In the genomic region with DNA sequence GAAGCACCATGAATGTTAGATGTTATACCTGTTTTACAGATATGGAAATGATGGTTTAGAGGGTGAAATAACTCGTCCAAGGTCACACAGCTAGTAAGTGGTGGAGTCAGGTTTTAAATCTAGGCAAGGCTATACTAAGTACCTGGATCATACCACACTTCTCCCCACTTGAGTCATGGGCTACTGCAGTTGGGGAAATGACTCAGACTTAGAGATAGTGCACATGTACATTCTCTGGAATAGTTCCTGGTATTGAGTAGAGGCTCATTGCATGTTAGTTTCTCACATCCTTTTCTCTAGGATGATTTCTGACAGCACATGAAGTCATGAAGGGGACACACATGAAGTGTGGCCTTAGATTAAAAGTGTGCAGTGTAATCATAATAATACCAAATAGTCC, we compare ENCODE assay signal across 8 cellular contexts.
DNase-seq lines count a peak whose midpoint lies in the region; ATAC-seq, FAIRE-seq and TF ChIP-seq lines count a peak whose summit lies in the region.

No MANE protein-coding gene starts in this region.

- no peak overlapping the region for H3K27ac ChIP-seq in right atrium auricular region

- H3K4me1 ChIP-seq in right atrium auricular region: no peaks in the 10 kb centered on the region

- no peaks in the 10 kb centered on the region for H3K36me3 ChIP-seq in right atrium auricular region

- TF ChIP-seq POLR2A in GM12891 (IDR thresholded peaks at IDR 0.05; ENCODE audit: low read depth, low read length): no peak

- peak; percentile 24 for DNase-seq in GM12891 (ENCODE audit: insufficient read length, low spot score)
- DNase-seq in dermis microvascular lymphatic vessel endothelial cell (ENCODE audit: low read depth in 2 of 2): peak; percentile 12 to 88
- DNase-seq in osteocyte (ENCODE audit: extremely low spot score, unreplicated experiment): no peak
- no peak for DNase-seq in right atrium auricular region (ENCODE audit: low spot score)
- DNase-seq in omental fat pad (ENCODE audit: low spot score): no peak
- no peak for DNase-seq in NCI-H510A treated with DMSO at 0.1 percent for 48 hours (lab: John Stamatoyannopoulos, UW)

- no peaks in the 10 kb centered on the region for H3K9me3 ChIP-seq in right atrium auricular region

- peak; percentile 85 for ATAC-seq in GM21423 (IDR thresholded peaks at IDR 0.05; ENCODE audit: unreplicated experiment)
- peak; percentile 83 for ATAC-seq in HG03575 (IDR thresholded peaks at IDR 0.05; ENCODE audit: extremely low read depth, insufficient number of reproducible peaks, low FRiP score, unreplicated experiment)
- ATAC-seq in omental fat pad (ENCODE audit: low FRiP score): no peak

- peaks cover 2% of the 10 kb centered on the region for H3K27me3 Mint-ChIP-seq in osteocyte (ENCODE audit: unreplicated experiment)

- TF ChIP-seq CTCF in osteocyte (IDR thresholded peaks at IDR 0.05) (no peak), right atrium auricular region (IDR thresholded peaks at IDR 0.05) (no peak), omental fat pad (IDR thresholded peaks at IDR 0.05) (no peak)

- no peak overlapping the region for H3K27ac Mint-ChIP-seq in osteocyte (ENCODE audit: unreplicated experiment)

- no peaks in the 10 kb centered on the region for H3K9me3 Mint-ChIP-seq in osteocyte (ENCODE audit: unreplicated experiment)

- peaks cover 14% of the 10 kb centered on the region for H3K4me1 Mint-ChIP-seq in osteocyte (ENCODE audit: unreplicated experiment)

- H3K36me3 Mint-ChIP-seq in osteocyte (ENCODE audit: unreplicated experiment): no peaks in the 10 kb centered on the region

- FAIRE-seq in GM12891 (lab: Jason Lieb, UNC): peak; percentile 97

- H3K4me3 Mint-ChIP-seq in osteocyte (ENCODE audit: unreplicated experiment): no peak overlapping the region

- no peak overlapping the region for H3K4me3 ChIP-seq in right atrium auricular region

- no peaks in the 10 kb centered on the region for H3K27me3 ChIP-seq in right atrium auricular region

TF ChIP-seq in GM12891, 5 proteins besides CTCF, POLR2A, EP300 and RAD21:
- TF ChIP-seq SPI1 (IDR thresholded peaks at IDR 0.05; ENCODE audit: low read depth, low read length) (peak; percentile 75), POLR2AphosphoS5 (IDR thresholded peaks at IDR 0.05; ENCODE audit: low read depth, low read length) (no peak), POU2F2 (IDR thresholded peaks at IDR 0.05; ENCODE audit: low read depth, low read length) (peak; percentile 69; the same call in 1 of the 2 replicates)

Comparison
In these comparisons a context has a peak if more than half of its experiments do, and no peak if none do; other contexts are left out.
1. DNase-seq: peak in GM12891 (single experiment) and dermis microvascular lymphatic vessel endothelial cell (2 of 2); none in osteocyte (single experiment), right atrium auricular region (single experiment), omental fat pad (single experiment) and NCI-H510A treated with DMSO at 0.1 percent for 48 hours (single experiment).